ENCODE assay signal across 24 cellular contexts in the genomic region with DNA sequence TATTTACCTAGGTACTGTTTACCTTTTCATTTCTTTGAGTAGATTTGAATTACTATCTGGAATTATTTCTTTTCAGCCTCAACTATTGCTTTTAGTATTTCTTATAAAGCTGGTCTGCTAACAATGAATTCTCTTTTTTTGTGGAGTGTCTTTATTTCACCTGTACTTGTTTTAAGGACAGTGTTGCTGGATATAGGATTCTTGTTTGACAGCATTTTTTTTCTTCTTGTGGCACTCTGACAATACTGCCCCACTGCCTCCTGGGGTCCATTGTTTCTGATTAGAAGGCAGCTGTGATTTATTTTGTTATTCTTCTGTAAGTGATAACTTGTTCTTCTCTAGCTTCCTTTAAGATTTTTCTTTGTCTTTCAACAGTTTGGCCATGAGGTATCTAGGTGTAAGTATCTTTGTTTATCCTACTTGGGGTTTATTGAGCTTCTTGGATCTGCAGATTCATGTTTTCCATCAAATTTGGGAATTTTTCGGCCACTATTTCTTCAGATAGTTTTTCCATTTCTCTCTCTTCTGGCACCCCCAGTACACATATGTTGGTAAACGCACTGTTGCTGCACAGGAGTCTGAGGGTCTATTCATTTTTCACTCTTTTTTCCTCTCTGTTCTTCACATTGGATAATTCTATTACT.
"Had no signal": no experiment of that assay in that cellular context is flagged by ENCODE, and none has a peak within 500 bp of the region (broad histone marks: within the 10 kb centered on the region; RNA-seq: fewer than 3 reads in every experiment).

No MANE protein-coding gene starts in this region.

- H3K9me3 ChIP-seq: colonic mucosa, gastrocnemius medialis, gastroesophageal sphincter had no signal

- H3K4me1 ChIP-seq: colonic mucosa, esophagus muscularis mucosa, esophagus squamous epithelium, foreskin keratinocyte, gastrocnemius medialis, gastroesophageal sphincter, heart left ventricle, heart right ventricle had no signal

- H3K27me3 Mint-ChIP-seq: dendritic cell treated with granulocyte-macrophage colony-stimulating factor and Interleukin-4, amounts not matched to agents 40 ng/mL and 50 ng/mL, for 4 days; effector memory CD8-positive, alpha-beta T cell had no signal

- H3K27me3 ChIP-seq: colonic mucosa, dorsolateral prefrontal cortex, esophagus muscularis mucosa, esophagus squamous epithelium, foreskin keratinocyte, gastrocnemius medialis, gastroesophageal sphincter, heart left ventricle, heart right ventricle had no signal

- ATAC-seq: effector memory CD8-positive, alpha-beta T cell; esophagus mucosa; foreskin keratinocyte; gastroesophageal sphincter; heart left ventricle; heart right ventricle had no signal

- H3K4me3 Mint-ChIP-seq: dendritic cell treated with granulocyte-macrophage colony-stimulating factor and Interleukin-4, amounts not matched to agents 40 ng/mL and 50 ng/mL, for 4 days; effector memory CD8-positive, alpha-beta T cell; endodermal cell had no signal

- H3K27ac Mint-ChIP-seq: dendritic cell treated with granulocyte-macrophage colony-stimulating factor and Interleukin-4, amounts not matched to agents 40 ng/mL and 50 ng/mL, for 4 days; effector memory CD8-positive, alpha-beta T cell; endodermal cell had no signal

- DNase-seq: colonic mucosa; cortex of kidney; dermis blood vessel endothelial cell; dorsolateral prefrontal cortex; effector CD4-positive, alpha-beta T cell; effector CD8-positive, alpha-beta T cell; effector memory CD4-positive, alpha-beta T cell; effector memory CD8-positive, alpha-beta T cell; endodermal cell; erythroblast; esophagus squamous epithelium; foreskin keratinocyte; foreskin melanocyte; gastrocnemius medialis; glutamatergic neuron; head of caudate nucleus; heart left ventricle; heart right ventricle had no signal

- H3K4me3 ChIP-seq: colonic mucosa, coronary artery, dorsolateral prefrontal cortex, esophagus muscularis mucosa, esophagus squamous epithelium, gastrocnemius medialis, gastroesophageal sphincter, heart left ventricle, heart right ventricle had no signal

- H3K27ac ChIP-seq: colonic mucosa, coronary artery, dorsolateral prefrontal cortex, epithelial cell of prostate, esophagus muscularis mucosa, esophagus squamous epithelium, foreskin keratinocyte, gastrocnemius medialis, gastroesophageal sphincter, heart left ventricle, heart right ventricle had no signal

- H3K36me3 ChIP-seq: colonic mucosa, esophagus muscularis mucosa, esophagus squamous epithelium, gastrocnemius medialis, gastroesophageal sphincter, heart left ventricle, heart right ventricle had no signal
